Comparison of ENCODE assay signal across 10 cellular contexts in genomic region chr13:50152224-50152623, GRCh38.
DNase-seq lines count a peak whose midpoint lies in the region; ATAC-seq and TF ChIP-seq lines count a peak whose summit lies in the region.
"Had no signal": no experiment of that assay in that cellular context is flagged by ENCODE, and none has a peak within 500 bp of the region (broad histone marks: within the 10 kb centered on the region; RNA-seq: fewer than 3 reads in every experiment).

No MANE protein-coding gene starts in this region.

- peak overlapping the region in 1 of 12 donors; percentile 17 for H3K27ac ChIP-seq in heart left ventricle
- peak overlapping the region; percentile 93 for H3K27ac ChIP-seq in VCaP
- no peak overlapping the region for H3K27ac ChIP-seq in subcutaneous abdominal adipose tissue (ENCODE audit: low read depth, low read length)

- 41 to 64% (median 47%) methylated on average over 3 of the region's 3 CpGs for WGBS in heart left ventricle, 4 donors

- H3K27me3 ChIP-seq in heart left ventricle (no peaks in the 10 kb centered on the region), subcutaneous abdominal adipose tissue (ENCODE audit: control insufficient read depth in 5 of 5, insufficient read depth in 4 of 5, low read length in 5 of 5) (no peaks in the 10 kb centered on the region)

- TF ChIP-seq CTCF in heart left ventricle (IDR thresholded peaks at IDR 0.05) = no peak
- TF ChIP-seq CTCF in VCaP (conservative IDR thresholded peaks at IDR 0.05) = no peak
- no peak for TF ChIP-seq CTCF in fibroblast of the aortic adventitia (IDR thresholded peaks at IDR 0.05; ENCODE audit: insufficient read depth, low read length)

- H3K4me1 ChIP-seq in heart left ventricle (peaks cover 0 to 26% (median 11%) of the 10 kb centered on the region in 12 donors), subcutaneous abdominal adipose tissue (ENCODE audit: control insufficient read depth in 5 of 5, insufficient read depth in 5 of 5, low read length in 5 of 5) (peaks cover 0 to 16% (median 9%) of the 10 kb centered on the region in 5 donors)

- intact Hi-C loops in heart left ventricle (cut with DNase I) = loop anchor here in 2 of 10 donors (10.0 kb wide), 2 partner anchors 383 to 763 kb away; no protein-coding TSS in a partner anchor
- intact Hi-C loops in Right ventricle myocardium superior (cut with DNase I) = no loop called here

- peak overlapping the region in 1 of 5 donors; percentile 54 for H3K9ac ChIP-seq in subcutaneous abdominal adipose tissue (ENCODE audit: low read length in 5 of 5)

- no peak for DNase-seq in heart left ventricle
- DNase-seq in Right ventricle myocardium superior = no peak
- DNase-seq in fibroblast of the aortic adventitia (ENCODE audit: low read depth) = peak; percentile 35
- no peak for DNase-seq in SIG-M5 (lab: John Stamatoyannopoulos, UW)
- no peak for DNase-seq in hippocampal formation (lab: John Stamatoyannopoulos, UW)
- no peak for DNase-seq in NCI-H1417 (lab: John Stamatoyannopoulos, UW)
- DNase-seq: caudate nucleus, NCI-H1105 had no signal

- no peaks in the 10 kb centered on the region for H3K36me3 ChIP-seq in heart left ventricle
- H3K36me3 ChIP-seq in subcutaneous abdominal adipose tissue (ENCODE audit: control insufficient read depth in 5 of 5, insufficient read depth in 5 of 5, low read length in 5 of 5) = no peaks in the 10 kb centered on the region

- TF ChIP-seq POLR2A in heart left ventricle (IDR thresholded peaks at IDR 0.05) = no peak

- H3K9me3 ChIP-seq in heart left ventricle = no peaks in the 10 kb centered on the region
- H3K9me3 ChIP-seq in subcutaneous abdominal adipose tissue (ENCODE audit: control insufficient read depth in 5 of 5, low read length in 5 of 5) = no peaks in the 10 kb centered on the region

- ATAC-seq in heart left ventricle (peak in 1 of 4 donors; percentile 7), Right ventricle myocardium superior (ENCODE audit: poor library complexity) (no peak)

- H3K4me3 ChIP-seq in heart left ventricle (peak overlapping the region in 8 of 12 donors; percentile 1 to 42 (median 26)), fibroblast of the aortic adventitia (ENCODE audit: low read depth, low read length) (peak overlapping the region; percentile 38), subcutaneous abdominal adipose tissue (ENCODE audit: low read depth in 1 of 5, low read length in 5 of 5) (peak overlapping the region; percentile 41 to 60 (median 54))
